1 cellular context compared by ENCODE assay signal in the genomic region with DNA sequence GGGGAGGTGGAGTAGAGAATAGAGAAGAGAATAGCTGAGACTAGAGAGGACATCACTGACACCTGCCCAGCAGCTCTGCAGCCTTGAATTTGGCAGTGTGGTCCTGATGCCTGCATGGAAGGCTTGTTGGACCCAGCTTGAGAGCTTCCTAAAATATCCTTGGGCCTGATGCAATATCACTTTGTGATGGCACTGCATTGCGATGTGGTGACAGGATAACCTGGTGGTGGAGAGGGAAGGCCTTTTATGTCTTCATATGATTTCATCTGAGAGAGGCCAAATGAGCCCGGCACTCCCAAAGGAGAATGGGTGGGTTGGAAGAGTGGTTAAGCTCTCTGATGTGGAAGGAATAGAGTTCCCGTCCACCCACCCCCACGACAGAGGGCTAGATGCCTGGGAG.
TF ChIP-seq lines count a peak whose summit lies in the region.

No MANE protein-coding gene starts in this region.

TF ChIP-seq in GM23338, 12 proteins besides CTCF, POLR2A, EP300 and RAD21 (continued from another document):
- TF ChIP-seq, protein P1, sequence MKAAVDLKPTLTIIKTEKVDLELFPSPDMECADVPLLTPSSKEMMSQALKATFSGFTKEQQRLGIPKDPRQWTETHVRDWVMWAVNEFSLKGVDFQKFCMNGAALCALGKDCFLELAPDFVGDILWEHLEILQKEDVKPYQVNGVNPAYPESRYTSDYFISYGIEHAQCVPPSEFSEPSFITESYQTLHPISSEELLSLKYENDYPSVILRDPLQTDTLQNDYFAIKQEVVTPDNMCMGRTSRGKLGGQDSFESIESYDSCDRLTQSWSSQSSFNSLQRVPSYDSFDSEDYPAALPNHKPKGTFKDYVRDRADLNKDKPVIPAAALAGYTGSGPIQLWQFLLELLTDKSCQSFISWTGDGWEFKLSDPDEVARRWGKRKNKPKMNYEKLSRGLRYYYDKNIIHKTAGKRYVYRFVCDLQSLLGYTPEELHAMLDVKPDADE (IDR thresholded peaks at IDR 0.05), result no peak
